Comparison of ENCODE assay signal across 1 cellular context in the genomic region with DNA sequence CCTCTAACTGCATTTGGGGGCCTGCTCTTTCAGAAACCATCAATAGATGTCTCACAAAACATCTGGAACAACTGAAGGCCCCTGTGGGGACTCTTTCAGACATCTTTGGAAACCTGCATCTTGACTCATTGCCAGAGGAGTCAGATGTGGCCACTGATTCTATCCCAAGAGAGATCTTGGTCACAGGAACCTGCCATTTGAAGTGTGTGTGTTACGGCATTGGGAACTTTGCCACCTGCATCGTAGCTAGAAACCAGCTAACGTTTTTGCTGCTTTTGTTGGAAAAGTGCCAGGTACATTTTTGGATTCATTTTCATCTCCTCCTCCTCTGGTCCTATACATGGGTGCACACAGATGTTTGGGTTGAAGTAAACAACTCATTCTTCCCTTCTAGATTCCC.
TF ChIP-seq lines count a peak whose summit lies in the region.

No MANE protein-coding gene starts in this region.

TF ChIP-seq in K562, 482 proteins besides CTCF, POLR2A, EP300 and RAD21:
- TF ChIP-seq NFIC (IDR thresholded peaks at IDR 0.05) (peak; percentile 35), ZBTB9 (CRISPR knock-in tag; IDR thresholded peaks at IDR 0.05) (no peak)
